ENCODE assay signal across 10 cellular contexts in the genomic region with DNA sequence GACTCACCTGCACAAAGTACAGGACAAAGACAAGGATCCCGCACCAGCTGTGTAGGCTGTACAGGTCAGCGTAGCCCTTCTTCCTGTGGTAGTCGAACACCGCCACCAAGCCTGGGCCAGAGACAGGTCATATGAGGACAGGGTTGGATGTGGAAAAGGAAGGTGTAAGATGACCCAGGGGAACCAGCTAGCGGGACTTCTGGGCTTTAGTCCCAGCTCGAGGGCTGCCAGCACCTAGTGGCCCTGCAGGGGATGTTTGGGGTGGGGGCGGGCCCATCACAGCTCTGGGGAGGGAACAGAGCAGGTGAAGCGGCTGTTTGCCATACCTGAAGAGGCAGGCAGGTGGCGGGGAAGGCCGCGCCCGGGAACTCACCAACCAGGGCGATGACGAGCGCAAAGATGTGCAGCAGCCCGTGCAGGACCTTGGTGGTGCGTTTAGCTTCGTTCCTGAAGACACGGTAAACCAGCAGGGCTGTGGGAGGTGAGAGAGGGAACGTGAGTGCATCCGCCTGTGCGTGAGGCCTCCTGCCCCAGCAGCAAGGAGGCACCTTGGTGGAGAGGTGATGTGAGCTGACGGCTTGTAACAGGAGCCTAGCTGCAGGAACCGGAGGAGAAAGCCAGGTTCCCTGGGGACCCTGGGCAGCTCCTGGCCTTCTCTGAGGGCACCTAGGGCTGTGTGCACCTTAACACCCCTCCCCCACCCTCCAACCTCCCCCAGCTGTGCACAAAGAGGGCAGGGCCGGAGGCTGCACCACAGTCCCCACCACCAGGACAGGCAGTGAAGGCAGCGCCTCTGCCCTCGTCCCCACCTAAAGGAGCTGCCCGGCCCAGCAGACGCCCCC. TPM values are rescaled to one million over a fixed set of nuclear protein-coding genes. Genes with fewer than 3 reads are reported as not detected.
A peak's percentile ranks its signal among the peaks of the same experiment; 100 is the strongest.
DNase-seq lines count a peak whose midpoint lies in the region; ATAC-seq, FAIRE-seq and TF ChIP-seq lines count a peak whose summit lies in the region.
"Had no signal": no experiment of that assay in that cellular context is flagged by ENCODE, and none has a peak within 500 bp of the region (broad histone marks: within the 10 kb centered on the region; RNA-seq: fewer than 3 reads in every experiment).

No MANE protein-coding gene starts in this region.

- H3K9me3 ChIP-seq in breast epithelium, result no peaks in the 10 kb centered on the region
- no peaks in the 10 kb centered on the region for H3K9me3 ChIP-seq in pancreas
- H3K9me3 ChIP-seq: SJSA1 had no signal

- TF ChIP-seq CTCF in breast epithelium (IDR thresholded peaks at IDR 0.05) (peak in 2 of 3 donors; percentile 32 to 71), pancreas (IDR thresholded peaks at IDR 0.05) (peak in 3 of 4 donors; percentile 11 to 33 (median 19))

- POLR2A ChIA-PET in HEK293T (lab: Yijun Ruan, JAX), result interaction anchor here (1.0 to 1.6 kb wide), 5 partner anchors 12 to 337 kb away, joined by 3 to 4 read pairs (median 3); a partner anchor contains a TSS

- H3K4me3 ChIP-seq in breast epithelium (peak overlapping the region in 1 of 3 donors; percentile 17), pancreas (peak overlapping the region in 1 of 4 donors; percentile 9)
- H3K4me3 ChIP-seq: SJSA1 had no signal

- FAIRE-seq in pancreas (lab: Jason Lieb, UNC), result no peak

- peak; percentile 44 to 60 (median 52) for ATAC-seq in pancreas
- ATAC-seq in GM21423 (IDR thresholded peaks at IDR 0.05; ENCODE audit: unreplicated experiment), result no peak
- no peak for ATAC-seq in GM19328 (IDR thresholded peaks at IDR 0.05; ENCODE audit: unreplicated experiment)
- ATAC-seq in GM21619 (IDR thresholded peaks at IDR 0.05; ENCODE audit: unreplicated experiment), result no peak

- H3K27me3 ChIP-seq in breast epithelium (no peaks in the 10 kb centered on the region), pancreas (no peaks in the 10 kb centered on the region)
- H3K27me3 ChIP-seq: SJSA1 had no signal

- CTCF ChIA-PET in HEK293T (lab: Yijun Ruan, JAX), result interaction anchor here (0.7 to 1.2 kb wide), 5 partner anchors 8 to 291 kb away, joined by 3 to 6 read pairs (median 3); no protein-coding TSS in a partner anchor

- intact Hi-C loops in breast epithelium (cut with DNase I; ENCODE audit: low total_unique reads) (no loop called here), pancreas (cut with DNase I) (loop anchor here in 1 of 3 donors (10.0 kb wide), 1 partner anchor 269 kb away; a partner anchor contains a TSS)

- peaks cover 18 to 36% of the 10 kb centered on the region in 2 donors for H3K4me1 ChIP-seq in breast epithelium
- peaks cover 28 to 54% (median 42%) of the 10 kb centered on the region in 3 donors for H3K4me1 ChIP-seq in pancreas

- H3K36me3 ChIP-seq in breast epithelium (no peaks in the 10 kb centered on the region), pancreas (no peaks in the 10 kb centered on the region)

- WGBS in pancreas, 2 donors, result 28 to 46% methylated on average over 29 of the region's 29 CpGs

- no peak for TF ChIP-seq POLR2A in breast epithelium (IDR thresholded peaks at IDR 0.05)

- DNase-seq in ELF-1 (ENCODE audit: low read depth, low spot score) (peak; percentile 67), NCI-H1436 treated with DMSO at 0.1 percent for 48 hours (lab: John Stamatoyannopoulos, UW) (peak; percentile 35), breast epithelium (ENCODE audit: low spot score in 2 of 2) (peak; percentile 44 to 74), pancreas (peak; percentile 65 to 91 (median 74)), HEK293T (ENCODE audit: extremely low spot score) (no peak)
- DNase-seq: amniotic stem cell had no signal

- peak overlapping the region; percentile 78 to 82 for H3K27ac ChIP-seq in breast epithelium
- H3K27ac ChIP-seq in pancreas, result peak overlapping the region; percentile 49 to 74 (median 66)
- H3K27ac ChIP-seq: SJSA1 had no signal

TF ChIP-seq in HEK293T, 16 proteins besides CTCF, POLR2A, EP300 and RAD21:
- no peak for TF ChIP-seq ELF4 (IDR thresholded peaks at IDR 0.05)
- no peak for TF ChIP-seq LEF1 (IDR thresholded peaks at IDR 0.05; ENCODE audit: borderline replicate concordance)
- no peak for TF ChIP-seq CTBP1 (IDR thresholded peaks at IDR 0.05; ENCODE audit: borderline replicate concordance)
- TF ChIP-seq HDGF (IDR thresholded peaks at IDR 0.05; ENCODE audit: borderline replicate concordance), result no peak
- no peak for TF ChIP-seq L3MBTL2 (conservative IDR thresholded peaks at IDR 0.05)
- TF ChIP-seq, protein P1, sequence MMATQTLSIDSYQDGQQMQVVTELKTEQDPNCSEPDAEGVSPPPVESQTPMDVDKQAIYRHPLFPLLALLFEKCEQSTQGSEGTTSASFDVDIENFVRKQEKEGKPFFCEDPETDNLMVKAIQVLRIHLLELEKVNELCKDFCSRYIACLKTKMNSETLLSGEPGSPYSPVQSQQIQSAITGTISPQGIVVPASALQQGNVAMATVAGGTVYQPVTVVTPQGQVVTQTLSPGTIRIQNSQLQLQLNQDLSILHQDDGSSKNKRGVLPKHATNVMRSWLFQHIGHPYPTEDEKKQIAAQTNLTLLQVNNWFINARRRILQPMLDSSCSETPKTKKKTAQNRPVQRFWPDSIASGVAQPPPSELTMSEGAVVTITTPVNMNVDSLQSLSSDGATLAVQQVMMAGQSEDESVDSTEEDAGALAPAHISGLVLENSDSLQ (IDR thresholded peaks at IDR 0.05), result no peak
- TF ChIP-seq FOXK2 (IDR thresholded peaks at IDR 0.05), result no peak
- TF ChIP-seq FOXA1 (IDR thresholded peaks at IDR 0.05), result no peak
- TF ChIP-seq TARDBP (IDR thresholded peaks at IDR 0.05), result no peak
- TF ChIP-seq NFRKB (IDR thresholded peaks at IDR 0.05), result no peak
- TF ChIP-seq SUZ12 (IDR thresholded peaks at IDR 0.05), result no peak
- TF ChIP-seq ZNF384 (IDR thresholded peaks at IDR 0.05), result no peak
- no peak for TF ChIP-seq BHLHE40 (IDR thresholded peaks at IDR 0.05; ENCODE audit: borderline replicate concordance)
- TF ChIP-seq FOXM1 (IDR thresholded peaks at IDR 0.05; ENCODE audit: borderline replicate concordance), result no peak
- no peak for TF ChIP-seq SP1 (IDR thresholded peaks at IDR 0.05)

RNA-seq across cellular contexts. Expression of a gene that starts 10.2 kb away (rescaled TPM):
- total RNA-seq in breast epithelium, result 10 to 100 TPM; 14.6 to 52.4 (median 43.3) TPM
- total RNA-seq in pancreas, result 10 to 100 TPM; 54.0 to 79.3 (median 69.0) TPM
- 10 to 100 TPM; 54.4 to 65.0 TPM for polyA plus RNA-seq in pancreas

RNA-seq across cellular contexts. Expression of a gene that starts 41.0 kb away (rescaled TPM):
- total RNA-seq in breast epithelium (10 to 100 TPM in 1 of 3 donors, 1 to 10 TPM in 2; 2.6 to 13.9 (median 9.1) TPM), pancreas (10 to 100 TPM in 1 of 6 donors, 1 to 10 TPM in 5; 3.1 to 18.3 (median 5.1) TPM)
- polyA plus RNA-seq in pancreas, result 10 to 100 TPM in 1 of 2 donors, 1 to 10 TPM in 1; 8.2 to 11.6 TPM

Comparison
In these comparisons a context has a peak if more than half of its experiments do, and no peak if none do; other contexts are left out.
1. ATAC-seq: peak in pancreas (4 of 4); none in GM21423 (single experiment), GM19328 (single experiment) and GM21619 (single experiment).